In the genomic region with DNA sequence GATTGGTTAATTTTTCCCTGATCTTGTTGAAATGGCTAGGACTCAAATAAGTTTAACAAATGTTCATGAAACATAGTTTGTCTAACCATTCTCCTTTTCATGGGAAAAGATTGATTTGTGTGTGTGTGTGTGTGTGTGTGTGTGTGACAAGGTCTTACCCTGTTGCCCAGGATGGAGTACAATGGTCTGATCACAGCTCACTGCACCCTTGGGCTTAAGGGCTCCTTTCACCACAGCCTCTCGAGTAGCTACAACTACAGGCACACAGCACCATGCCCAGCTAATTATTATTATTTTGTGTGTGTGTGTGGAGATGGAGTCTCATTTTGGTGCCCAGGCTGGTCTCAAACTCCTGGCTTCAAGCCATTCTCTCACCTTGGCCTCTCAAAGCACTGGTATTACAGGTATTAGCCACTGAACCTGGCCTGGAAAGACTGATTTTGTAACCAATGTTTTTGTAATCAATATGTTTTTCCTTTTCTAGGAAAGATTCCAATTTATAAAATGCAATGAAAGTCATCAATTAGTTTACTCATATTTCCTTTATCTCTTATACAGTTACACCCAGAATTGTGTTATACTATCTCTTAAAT, we compare ENCODE assay signal across 25 cellular contexts.
DNase-seq lines count a peak whose midpoint lies in the region; ATAC-seq, FAIRE-seq and TF ChIP-seq lines count a peak whose summit lies in the region.
"Had no signal": no experiment of that assay in that cellular context is flagged by ENCODE, and none has a peak within 500 bp of the region (broad histone marks: within the 10 kb centered on the region; RNA-seq: fewer than 3 reads in every experiment).

No MANE protein-coding gene starts in this region.

- no CpG with 5 or more reads among the region's 1 CpG for WGBS in neuronal stem cell (ENCODE audit: extremely low coverage in 2 of 2, insufficient read length in 2 of 2, insufficient replicate concordance in 1 of 2), 2 donors

- no peak overlapping the region for H3K9ac ChIP-seq in neuronal stem cell (ENCODE audit: low read depth, low read length, poor library complexity)
- H3K9ac ChIP-seq: BLaER1 had no signal

- H3K4me3 Mint-ChIP-seq in stimulated activated effector memory CD8-positive, alpha-beta T cell treated with anti-CD3 and anti-CD28 coated beads, Interleukin-12 subunit alpha, Interleukin-12 subunit beta, amount 100 ng/mL, for 72 hours, result no peak overlapping the region
- H3K4me3 Mint-ChIP-seq: CD14-positive monocyte; CD4-positive, alpha-beta memory T cell; CD4-positive, CD25-positive, alpha-beta regulatory T cell; CD8-positive, alpha-beta memory T cell had no signal

- no peak overlapping the region for H3K4me2 ChIP-seq in neuronal stem cell (ENCODE audit: insufficient read depth, low read length, poor library complexity, severe bottlenecking)
- H3K4me2 ChIP-seq: BLaER1 had no signal

- H3K27ac ChIP-seq in neuronal stem cell (replicated peaks; ENCODE audit: low read length), result no peak overlapping the region
- H3K27ac ChIP-seq: BLaER1 had no signal

- no peaks in the 10 kb centered on the region for H3K79me1 ChIP-seq in neuronal stem cell (ENCODE audit: low read depth, low read length)

- no peaks in the 10 kb centered on the region for H3K4me1 ChIP-seq in neuronal stem cell (ENCODE audit: control insufficient read depth in 2 of 2, insufficient read depth in 1 of 2, low read depth in 1 of 2, low read length in 2 of 2)
- H3K4me1 ChIP-seq: BE2C, BLaER1 had no signal

- H3K18ac ChIP-seq in neuronal stem cell (ENCODE audit: low read length), result no peak overlapping the region

- no peak overlapping the region for H2BK15ac ChIP-seq in neuronal stem cell (ENCODE audit: low read length)

- peak; percentile 77 for FAIRE-seq in G401.6 (lab: Jason Lieb, UNC)
- peak; percentile 60 for FAIRE-seq in GM12892 (lab: Jason Lieb, UNC)
- FAIRE-seq: A204.1 had no signal

- no peaks in the 10 kb centered on the region for H3K9me3 ChIP-seq in neuronal stem cell (replicated peaks in 1 of 2; ENCODE audit: control insufficient read depth in 2 of 2, insufficient read depth in 1 of 2, low read depth in 1 of 2, low read length in 2 of 2)
- H3K9me3 ChIP-seq: BE2C, BLaER1 had no signal

- H3K4ac ChIP-seq in neuronal stem cell (ENCODE audit: low read length), result no peak overlapping the region

- H3K14ac ChIP-seq in neuronal stem cell (ENCODE audit: low read length), result peak overlapping the region; percentile 78

- H3K4me3 ChIP-seq in neuronal stem cell (ENCODE audit: low read length in 2 of 2), result no peak overlapping the region
- H3K4me3 ChIP-seq in foreskin fibroblast (ENCODE audit: low read depth in 1 of 2, low read length in 2 of 2), result no peak overlapping the region
- H3K4me3 ChIP-seq: BLaER1 had no signal

- no peak overlapping the region for H4K8ac ChIP-seq in neuronal stem cell (ENCODE audit: low read depth, low read length)

- no peak for TF ChIP-seq POLR2A in GM12892 (IDR thresholded peaks at IDR 0.05; ENCODE audit: low read depth, low read length)

- H3K27ac Mint-ChIP-seq in stimulated activated effector memory CD8-positive, alpha-beta T cell treated with anti-CD3 and anti-CD28 coated beads, Interleukin-12 subunit alpha, Interleukin-12 subunit beta, amount 100 ng/mL, for 72 hours, result no peak overlapping the region
- H3K27ac Mint-ChIP-seq: CD14-positive monocyte; CD4-positive, alpha-beta memory T cell; CD4-positive, CD25-positive, alpha-beta regulatory T cell; CD8-positive, alpha-beta memory T cell had no signal

- H2AFZ ChIP-seq in neuronal stem cell (ENCODE audit: low read length), result no peak overlapping the region

- H4K91ac ChIP-seq in neuronal stem cell (ENCODE audit: low read depth, low read length, poor library complexity), result no peak overlapping the region

- no peaks in the 10 kb centered on the region for H3K9me3 Mint-ChIP-seq in stimulated activated effector memory CD8-positive, alpha-beta T cell treated with anti-CD3 and anti-CD28 coated beads, Interleukin-12 subunit alpha, Interleukin-12 subunit beta, amount 100 ng/mL, for 72 hours
- H3K9me3 Mint-ChIP-seq: CD4-positive, alpha-beta memory T cell; CD4-positive, CD25-positive, alpha-beta regulatory T cell had no signal

- H3K36me3 Mint-ChIP-seq in stimulated activated effector memory CD8-positive, alpha-beta T cell treated with anti-CD3 and anti-CD28 coated beads, Interleukin-12 subunit alpha, Interleukin-12 subunit beta, amount 100 ng/mL, for 72 hours, result no peaks in the 10 kb centered on the region
- H3K36me3 Mint-ChIP-seq: CD14-positive monocyte; CD4-positive, alpha-beta memory T cell; CD4-positive, CD25-positive, alpha-beta regulatory T cell; CD8-positive, alpha-beta memory T cell had no signal

- H3K36me3 ChIP-seq in neuronal stem cell (replicated peaks in 1 of 2; ENCODE audit: control insufficient read depth in 2 of 2, insufficient read depth in 2 of 2, low read length in 2 of 2), result no peaks in the 10 kb centered on the region
- H3K36me3 ChIP-seq: BE2C, BLaER1 had no signal

- H2AK5ac ChIP-seq in neuronal stem cell (ENCODE audit: low read depth, low read length), result no peak overlapping the region

- no peak overlapping the region for H2BK12ac ChIP-seq in neuronal stem cell (ENCODE audit: low read length)

- ATAC-seq in left lobe of liver (peak; percentile 82), HG03139 (IDR thresholded peaks at IDR 0.05; ENCODE audit: unreplicated experiment) (no peak)
- ATAC-seq in stimulated activated effector memory CD8-positive, alpha-beta T cell treated with anti-CD3 and anti-CD28 coated beads, Interleukin-12 subunit alpha, Interleukin-12 subunit beta, amount 100 ng/mL, for 72 hours, result no peak

- DNase-seq in GM12892 (ENCODE audit: insufficient read length), result no peak
- peak; percentile 46 for DNase-seq in left lobe of liver (ENCODE audit: low spot score)
- no peak for DNase-seq in neuronal stem cell (ENCODE audit: low spot score)
- no peak for DNase-seq in foreskin fibroblast
- DNase-seq in stimulated activated effector memory CD8-positive, alpha-beta T cell treated with anti-CD3 and anti-CD28 coated beads, Interleukin-12 subunit alpha, Interleukin-12 subunit beta, amount 100 ng/mL, for 72 hours (ENCODE audit: low spot score in 2 of 2), result no peak
- DNase-seq: 8988T; ACHN; BE2C; C1 segment of cervical spinal cord; CD4-positive, alpha-beta memory T cell; CD4-positive, CD25-positive, alpha-beta regulatory T cell; CD8-positive, alpha-beta memory T cell; COR-L47; DMS 273 treated with DMSO at 0.1 percent for 48 hours; DMS153; DMS53; DMS79; DND-41; EL; GF-D8 had no signal

- H3K23ac ChIP-seq in neuronal stem cell (ENCODE audit: low read depth, low read length, poor library complexity), result no peak overlapping the region

- H3K4me1 Mint-ChIP-seq in stimulated activated effector memory CD8-positive, alpha-beta T cell treated with anti-CD3 and anti-CD28 coated beads, Interleukin-12 subunit alpha, Interleukin-12 subunit beta, amount 100 ng/mL, for 72 hours, result no peaks in the 10 kb centered on the region
- H3K4me1 Mint-ChIP-seq: CD14-positive monocyte; CD4-positive, alpha-beta memory T cell; CD4-positive, CD25-positive, alpha-beta regulatory T cell; CD8-positive, alpha-beta memory T cell had no signal

- H2BK120ac ChIP-seq in neuronal stem cell (ENCODE audit: low read depth, low read length), result no peak overlapping the region

- no peak overlapping the region for H2BK5ac ChIP-seq in neuronal stem cell (ENCODE audit: low read length)

- no peak for TF ChIP-seq CTCF in foreskin fibroblast (IDR thresholded peaks at IDR 0.05; ENCODE audit: low read depth, low read length)

- H3K27me3 ChIP-seq in neuronal stem cell (ENCODE audit: control insufficient read depth in 3 of 3, insufficient read depth in 3 of 3, low read depth in 1 of 3, low read length in 3 of 3), result no peaks in the 10 kb centered on the region
- H3K27me3 ChIP-seq: BE2C, BLaER1 had no signal
